ENCODE assay signal across 8 cellular contexts in genomic region chrX:31658360-31658759, GRCh38.
DNase-seq lines count a peak whose midpoint lies in the region; ATAC-seq, FAIRE-seq and TF ChIP-seq lines count a peak whose summit lies in the region.

No MANE protein-coding gene starts in this region.

- ATAC-seq in HG02981 (IDR thresholded peaks at IDR 0.05; ENCODE audit: unreplicated experiment) (no peak), HG02763 (IDR thresholded peaks at IDR 0.05; ENCODE audit: unreplicated experiment) (no peak), GM18519 (IDR thresholded peaks at IDR 0.05; ENCODE audit: low FRiP score, unreplicated experiment) (no peak)

- no peaks in the 10 kb centered on the region for H3K36me3 ChIP-seq in kidney epithelial cell (ENCODE audit: control insufficient read depth, insufficient read depth, low read length)

- TF ChIP-seq CTCF in LNCaP clone FGC (IDR thresholded peaks at IDR 0.05; ENCODE audit: control insufficient read depth, extremely low read depth, insufficient read depth): peak; percentile 46
- peak; percentile 70 for TF ChIP-seq CTCF in VCaP (conservative IDR thresholded peaks at IDR 0.05)
- peak; percentile 43 for TF ChIP-seq CTCF in kidney epithelial cell (IDR thresholded peaks at IDR 0.05; ENCODE audit: insufficient read depth, low read length, poor library complexity, severe bottlenecking)

- H3K4me3 ChIP-seq in LNCaP clone FGC (ENCODE audit: low read depth, low read length) (no peak overlapping the region), kidney epithelial cell (ENCODE audit: low read depth, low read length) (no peak overlapping the region)

- H3K27ac ChIP-seq in VCaP: no peak overlapping the region

- FAIRE-seq in G401.6 (lab: Jason Lieb, UNC): peak; percentile 100

- no peaks in the 10 kb centered on the region for H3K27me3 ChIP-seq in kidney epithelial cell (ENCODE audit: control insufficient read depth, insufficient read depth, low read length)

- DNase-seq in LNCaP clone FGC (ENCODE audit: low read depth) (peak; percentile 1), kidney epithelial cell (ENCODE audit: low read depth) (no peak), mesenteric fat pad (ENCODE audit: low spot score) (no peak)
